ENCODE assay signal across 9 cellular contexts in the genomic region with DNA sequence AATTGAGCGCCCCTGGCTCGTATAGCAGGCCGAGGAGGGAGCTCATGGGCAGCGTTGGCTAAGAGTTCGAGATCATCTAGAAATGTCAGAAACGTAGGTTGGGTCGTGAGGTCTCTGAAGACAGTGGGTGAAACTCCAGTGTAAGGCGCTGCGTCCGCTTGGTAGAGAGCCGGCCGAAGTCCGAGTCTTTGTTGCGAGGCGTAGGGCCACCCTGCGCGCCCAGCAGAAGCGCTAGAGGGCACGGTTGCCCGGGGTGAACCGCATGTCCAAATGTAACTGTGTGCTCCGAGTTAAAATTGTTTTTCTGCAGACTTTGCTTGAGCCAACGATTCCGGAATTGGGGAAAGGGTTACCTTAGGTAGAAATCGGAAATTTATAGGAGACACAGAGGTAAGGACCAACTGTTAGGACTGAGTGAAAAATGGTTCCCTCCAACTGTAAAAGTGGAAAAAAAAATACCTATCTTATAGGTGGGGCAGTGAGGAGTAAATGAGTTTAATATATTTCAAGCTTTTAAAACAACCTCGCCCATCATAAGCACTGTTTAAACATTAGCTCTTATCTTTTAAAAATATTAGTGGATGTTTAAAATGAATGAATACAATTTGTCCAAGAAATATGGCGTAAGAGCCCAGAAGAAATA. TPM values are rescaled to one million over a fixed set of nuclear protein-coding genes. Genes with fewer than 3 reads are reported as not detected.
DNase-seq lines count a peak whose midpoint lies in the region; ATAC-seq, FAIRE-seq and TF ChIP-seq lines count a peak whose summit lies in the region.
"Had no signal": no experiment of that assay in that cellular context is flagged by ENCODE, and none has a peak within 500 bp of the region (broad histone marks: within the 10 kb centered on the region; RNA-seq: fewer than 3 reads in every experiment).

No MANE protein-coding gene starts in this region.

- no peak for TF ChIP-seq EP300 in K562 (IDR thresholded peaks at IDR 0.05; ENCODE audit: low read length)

- POLR2A ChIA-PET in K562 (lab: Yijun Ruan, JAX): interaction anchor here (0.6 to 2.1 kb wide), 10 partner anchors 8 to 220 kb away, joined by 3 to 10 read pairs (median 4); a partner anchor contains a TSS

- peak overlapping the region; percentile 74 for H3K9ac ChIP-seq in HUES64 (ENCODE audit: low read depth, low read length)
- H3K9ac ChIP-seq in K562 (ENCODE audit: insufficient read depth in 1 of 2, low read depth in 2 of 2, low read length in 2 of 2): peak overlapping the region; percentile 78 to 98

- TSS peak; percentile 93 for BruUV-seq in K562 (replicated peaks; lab: Mats Ljungman, UMichigan)

- H3K4me3 ChIP-seq in HUES64 (ENCODE audit: low read length) (peak overlapping the region; percentile 76), K562 (peak overlapping the region; percentile 72)

- H3K27ac ChIP-seq in HUES64 (ENCODE audit: low read depth, low read length): no peak overlapping the region
- H3K27ac ChIP-seq in K562 (ENCODE audit: extremely low read depth, low read depth, low read length): peak overlapping the region; percentile 84

- H3K9me3 ChIP-seq in HUES64 (ENCODE audit: insufficient read depth, low read depth, low read length) (no peaks in the 10 kb centered on the region), K562 (replicated peaks; ENCODE audit: control insufficient read depth, insufficient read depth, low read depth, low read length) (no peaks in the 10 kb centered on the region)

- TF ChIP-seq CTCF in K562 (IDR thresholded peaks at IDR 0.05 in 2 of 3, conservative IDR thresholded peaks at IDR 0.05 in 1 of 3; ENCODE audit: insufficient read depth in 2 of 3, low read depth in 1 of 3, low read length in 3 of 3): peak; percentile 48 to 66 (median 59)

- H3K4me2 ChIP-seq in K562 (ENCODE audit: insufficient read depth, low read length): peak overlapping the region; percentile 84

- in situ Hi-C loops in K562 (cut with MboI): no loop called here

- no peak for FAIRE-seq in K562 (lab: Jason Lieb, UNC)
- FAIRE-seq: islet of Langerhans had no signal

- peak overlapping the region; percentile 87 for H2AFZ ChIP-seq in K562 (ENCODE audit: low read depth, low read length)

- no peaks in the 10 kb centered on the region for H4K20me1 ChIP-seq in K562 (replicated peaks; ENCODE audit: control insufficient read depth, insufficient read depth, low read length)

- no peaks in the 10 kb centered on the region for H3K9me1 ChIP-seq in K562 (ENCODE audit: control insufficient read depth, insufficient read depth, low read length)

- H3K27me3 ChIP-seq in HUES64 (ENCODE audit: insufficient read depth, low read length) (peaks cover 36% of the 10 kb centered on the region), K562 (ENCODE audit: control insufficient read depth in 2 of 2, insufficient read depth in 2 of 2, low read length in 2 of 2) (no peaks in the 10 kb centered on the region)

- DNase-seq in DMS 273 (lab: John Stamatoyannopoulos, UW; ENCODE audit: unreplicated experiment) (peak; percentile 87), SHP77 (lab: John Stamatoyannopoulos, UW) (peak; percentile 61 to 65), K562 (ENCODE audit: extremely low read depth in 1 of 4, low spot score in 3 of 4) (peak in 2 of 4 experiments; percentile 73 to 81), hippocampal formation (lab: John Stamatoyannopoulos, UW) (peak; percentile 54 to 80), putamen (ENCODE audit: low spot score) (peak; percentile 78), mesenteric fat pad (ENCODE audit: low spot score) (no peak)

- peaks cover 6% of the 10 kb centered on the region; the same call in 1 of the 2 replicates for H3K36me3 ChIP-seq in HUES64 (ENCODE audit: insufficient read depth, low read length)
- H3K36me3 ChIP-seq in K562 (ENCODE audit: control insufficient read depth, insufficient read depth, low read length): peaks cover 18% of the 10 kb centered on the region

- TF ChIP-seq RAD21 in K562 (CRISPR knock-in tag; conservative IDR thresholded peaks at IDR 0.05 in 1 of 2, IDR thresholded peaks at IDR 0.05 in 1 of 2): peak in 1 of 2 experiments; percentile 33; a peak in 2 of 4 replicates

- intact Hi-C loops in K562 (cut with micrococcal nuclease): loop anchor here (1.0 kb wide), 1 partner anchor 37 kb away; no protein-coding TSS in a partner anchor

- WGBS in HUES64: 7% methylated on average over 26 of the region's 27 CpGs
- 3% methylated on average over 27 of the region's 27 CpGs for WGBS in K562 (ENCODE audit: insufficient coverage, low coverage, missing lambda C conversion rate)

- peak; percentile 61; the same call in 1 of the 2 replicates for TF ChIP-seq POLR2A in K562 (conservative IDR thresholded peaks at IDR 0.05)

- CTCF ChIA-PET in K562 (lab: Yijun Ruan, JAX; ENCODE audit: low intra/inter-chr PET ratio): no interaction called here

- peak; percentile 13 for ATAC-seq in GM19452 (IDR thresholded peaks at IDR 0.05; ENCODE audit: unreplicated experiment)
- ATAC-seq in K562: peak; percentile 76

- peaks cover 52% of the 10 kb centered on the region for H3K79me2 ChIP-seq in K562 (ENCODE audit: control insufficient read depth, insufficient read depth, low read length)

- peaks cover 31% of the 10 kb centered on the region for H3K4me1 ChIP-seq in HUES64 (ENCODE audit: insufficient read depth, low read length)
- peaks cover 21 to 28% of the 10 kb centered on the region in 2 experiments; a peak in 4 of 5 replicates for H3K4me1 ChIP-seq in K562 (replicated peaks in 1 of 2; ENCODE audit: control insufficient read depth in 2 of 2, insufficient read depth in 2 of 2, low read length in 2 of 2)

TF ChIP-seq in K562, 482 proteins besides CTCF, POLR2A, EP300 and RAD21 (continues in another document):
- TF ChIP-seq ZNF57 (CRISPR knock-in tag; IDR thresholded peaks at IDR 0.05) (no peak), GATA2 (CRISPR knock-in tag; IDR thresholded peaks at IDR 0.05) (0 out of 2 replicates have a peak, but pooled peaks have one; percentile 14), SIN3A (IDR thresholded peaks at IDR 0.05; ENCODE audit: borderline replicate concordance in 2 of 2, control insufficient read depth in 1 of 2, low read depth in 2 of 2, low read length in 2 of 2) (peak in 1 of 2 experiments; percentile 20; a peak in 1 of 4 replicates), HMGN3 (IDR thresholded peaks at IDR 0.05; ENCODE audit: borderline replicate concordance, extremely low read depth, insufficient read length, low read depth, low read length) (peak; percentile 31), SREBF2 (CRISPR knock-in tag; IDR thresholded peaks at IDR 0.05) (0 out of 2 replicates have a peak, but pooled peaks have one; percentile 48), POLR2G (IDR thresholded peaks at IDR 0.05; ENCODE audit: low read depth, low read length) (no peak), CREM (IDR thresholded peaks at IDR 0.05; ENCODE audit: low read depth) (peak; percentile 69), BCOR (IDR thresholded peaks at IDR 0.05) (no peak), FOSL1 (tag; conservative IDR thresholded peaks at IDR 0.05) (0 out of 2 replicates have a peak, but pooled peaks have one; percentile 4), ZNF431 (CRISPR knock-in tag; IDR thresholded peaks at IDR 0.05) (no peak), NR2C2 (CRISPR knock-in tag; IDR thresholded peaks at IDR 0.05) (no peak), NR2C2 (tag; IDR thresholded peaks at IDR 0.05) (0 out of 2 replicates have a peak, but pooled peaks have one; percentile 18)
- TF ChIP-seq, protein P1, sequence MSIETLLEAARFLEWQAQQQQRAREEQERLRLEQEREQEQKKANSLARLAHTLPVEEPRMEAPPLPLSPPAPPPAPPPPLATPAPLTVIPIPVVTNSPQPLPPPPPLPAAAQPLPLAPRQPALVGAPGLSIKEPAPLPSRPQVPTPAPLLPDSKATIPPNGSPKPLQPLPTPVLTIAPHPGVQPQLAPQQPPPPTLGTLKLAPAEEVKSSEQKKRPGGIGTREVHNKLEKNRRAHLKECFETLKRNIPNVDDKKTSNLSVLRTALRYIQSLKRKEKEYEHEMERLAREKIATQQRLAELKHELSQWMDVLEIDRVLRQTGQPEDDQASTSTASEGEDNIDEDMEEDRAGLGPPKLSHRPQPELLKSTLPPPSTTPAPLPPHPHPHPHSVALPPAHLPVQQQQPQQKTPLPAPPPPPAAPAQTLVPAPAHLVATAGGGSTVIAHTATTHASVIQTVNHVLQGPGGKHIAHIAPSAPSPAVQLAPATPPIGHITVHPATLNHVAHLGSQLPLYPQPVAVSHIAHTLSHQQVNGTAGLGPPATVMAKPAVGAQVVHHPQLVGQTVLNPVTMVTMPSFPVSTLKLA (conservative IDR thresholded peaks at IDR 0.05): 0 out of 4 replicates have a peak, but pooled peaks of 1 of the 2 experiments have one; percentile 6

RNA-seq across cellular contexts. Expression of a gene that starts 1.0 kb away (rescaled TPM):
- polyA plus RNA-seq in HUES64 (2013, experiment 1 of 2): 7.8 TPM
- 8.5 TPM for polyA plus RNA-seq in HUES64 (2013, experiment 2 of 2)
- total RNA-seq in K562 (2011; cell fraction: chromatin; rRNA removed; ENCODE audit: low replicate concordance): 10.4 and 14.0 TPM in 2 replicates
- 19.2 and 21.1 TPM in 2 replicates for total RNA-seq in K562 (2011; cell fraction: nucleolus; rRNA removed)
- 14.0 and 17.1 TPM in 2 replicates for total RNA-seq in K562 (2011; cell fraction: nucleoplasm; rRNA removed)
- total RNA-seq in K562 (2014; rRNA removed) (39.0 and 52.8 TPM in 2 replicates), K562 (2014; rRNA removed; fragmentation: Illumina TruSeq; extraction: Trizol) (22.6 and 23.4 TPM in 2 replicates), K562 (2015; rRNA removed; fragmentation: Illumina TruSeq; extraction: Trizol) (24.6 and 24.8 TPM in 2 replicates), K562 (2021) (32.9 and 33.6 TPM in 2 replicates), mesenteric fat pad (26.9 TPM)
- polyA plus RNA-seq in K562 (2011; rRNA removed) (34.9 and 37.8 TPM in 2 replicates), K562 (2014; fragmentation: Illumina TruSeq; extraction: Trizol) (26.9 and 34.4 TPM in 2 replicates), K562 (2014; fragmentation: Nextera tagmentation; extraction: Ambion mirVana) (1 to 10 TPM; 4.8 to 7.5 TPM), K562 (2014; rRNA removed) (29.9 and 34.5 TPM in 2 replicates)
- 51.5 and 163 TPM in 2 replicates for polyA plus RNA-seq in K562 (2011; cell fraction: cytosol; rRNA removed)
- polyA plus RNA-seq in K562 (2011; cell fraction: nucleus; rRNA removed): 35.1 and 65.2 TPM in 2 replicates
- 19.7 and 22.9 TPM in 2 replicates for polyA plus RNA-seq in K562 (2012)
- 25.2 and 48.9 TPM in 2 replicates for polyA minus RNA-seq in K562 (2011; rRNA and poly(A)+ RNA removed)
- 32.4 and 42.9 TPM in 2 replicates for polyA minus RNA-seq in K562 (2011; cell fraction: cytosol; rRNA and poly(A)+ RNA removed)
- 12.4 and 12.8 TPM in 2 replicates for polyA minus RNA-seq in K562 (2011; cell fraction: nucleus; rRNA and poly(A)+ RNA removed)
